In genomic region chr14:24363401-24363800, GRCh38 we compare ENCODE assay signal across 4 cellular contexts. TPM values are rescaled to one million over a fixed set of nuclear protein-coding genes. Genes with fewer than 3 reads are reported as not detected.
"Had no signal": no experiment of that assay in that cellular context is flagged by ENCODE, and none has a peak within 500 bp of the region (broad histone marks: within the 10 kb centered on the region; RNA-seq: fewer than 3 reads in every experiment).

No MANE protein-coding gene starts in this region.

- ATAC-seq: GM12878 had no signal

- H3K4me3 ChIP-seq: GM12878 had no signal

- DNase-seq: GDM1, GF-D8 had no signal

RNA-seq across cellular contexts. Expression of gene RIPK3, which starts 23.6 kb away (rescaled TPM):
- total RNA-seq: G401 had no signal

RNA-seq across cellular contexts. Expression of gene ADCY4, which starts 28.5 kb away (rescaled TPM):
- total RNA-seq: G401 had no signal
